ENCODE assay signal across 2 cellular contexts in genomic region chr20:44850883-44851282, GRCh38.
TF ChIP-seq lines count a peak whose summit lies in the region.

No MANE protein-coding gene starts in this region.

TF ChIP-seq in A549, 52 proteins besides CTCF, POLR2A, EP300 and RAD21 (continued from another document):
- TF ChIP-seq, protein P1, sequence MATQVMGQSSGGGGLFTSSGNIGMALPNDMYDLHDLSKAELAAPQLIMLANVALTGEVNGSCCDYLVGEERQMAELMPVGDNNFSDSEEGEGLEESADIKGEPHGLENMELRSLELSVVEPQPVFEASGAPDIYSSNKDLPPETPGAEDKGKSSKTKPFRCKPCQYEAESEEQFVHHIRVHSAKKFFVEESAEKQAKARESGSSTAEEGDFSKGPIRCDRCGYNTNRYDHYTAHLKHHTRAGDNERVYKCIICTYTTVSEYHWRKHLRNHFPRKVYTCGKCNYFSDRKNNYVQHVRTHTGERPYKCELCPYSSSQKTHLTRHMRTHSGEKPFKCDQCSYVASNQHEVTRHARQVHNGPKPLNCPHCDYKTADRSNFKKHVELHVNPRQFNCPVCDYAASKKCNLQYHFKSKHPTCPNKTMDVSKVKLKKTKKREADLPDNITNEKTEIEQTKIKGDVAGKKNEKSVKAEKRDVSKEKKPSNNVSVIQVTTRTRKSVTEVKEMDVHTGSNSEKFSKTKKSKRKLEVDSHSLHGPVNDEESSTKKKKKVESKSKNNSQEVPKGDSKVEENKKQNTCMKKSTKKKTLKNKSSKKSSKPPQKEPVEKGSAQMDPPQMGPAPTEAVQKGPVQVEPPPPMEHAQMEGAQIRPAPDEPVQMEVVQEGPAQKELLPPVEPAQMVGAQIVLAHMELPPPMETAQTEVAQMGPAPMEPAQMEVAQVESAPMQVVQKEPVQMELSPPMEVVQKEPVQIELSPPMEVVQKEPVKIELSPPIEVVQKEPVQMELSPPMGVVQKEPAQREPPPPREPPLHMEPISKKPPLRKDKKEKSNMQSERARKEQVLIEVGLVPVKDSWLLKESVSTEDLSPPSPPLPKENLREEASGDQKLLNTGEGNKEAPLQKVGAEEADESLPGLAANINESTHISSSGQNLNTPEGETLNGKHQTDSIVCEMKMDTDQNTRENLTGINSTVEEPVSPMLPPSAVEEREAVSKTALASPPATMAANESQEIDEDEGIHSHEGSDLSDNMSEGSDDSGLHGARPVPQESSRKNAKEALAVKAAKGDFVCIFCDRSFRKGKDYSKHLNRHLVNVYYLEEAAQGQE (IDR thresholded peaks at IDR 0.05) = no peak
- TF ChIP-seq, protein P2, sequence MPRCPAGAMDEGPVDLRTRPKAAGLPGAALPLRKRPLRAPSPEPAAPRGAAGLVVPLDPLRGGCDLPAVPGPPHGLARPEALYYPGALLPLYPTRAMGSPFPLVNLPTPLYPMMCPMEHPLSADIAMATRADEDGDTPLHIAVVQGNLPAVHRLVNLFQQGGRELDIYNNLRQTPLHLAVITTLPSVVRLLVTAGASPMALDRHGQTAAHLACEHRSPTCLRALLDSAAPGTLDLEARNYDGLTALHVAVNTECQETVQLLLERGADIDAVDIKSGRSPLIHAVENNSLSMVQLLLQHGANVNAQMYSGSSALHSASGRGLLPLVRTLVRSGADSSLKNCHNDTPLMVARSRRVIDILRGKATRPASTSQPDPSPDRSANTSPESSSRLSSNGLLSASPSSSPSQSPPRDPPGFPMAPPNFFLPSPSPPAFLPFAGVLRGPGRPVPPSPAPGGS (IDR thresholded peaks at IDR 0.05) = no peak
- TF ChIP-seq EHMT2 (IDR thresholded peaks at IDR 0.05; ENCODE audit: low read depth) (no peak), POLR2AphosphoS2 (conservative IDR thresholded peaks at IDR 0.05; ENCODE audit: low read length) (no peak), ATOH8 (CRISPR knock-in tag; IDR thresholded peaks at IDR 0.05; ENCODE audit: low read depth) (no peak), PBX3 (IDR thresholded peaks at IDR 0.05) (no peak), NPAS2 (CRISPR knock-in tag; IDR thresholded peaks at IDR 0.05; ENCODE audit: borderline replicate concordance) (no peak), HOXB13 (CRISPR knock-in tag; IDR thresholded peaks at IDR 0.05; ENCODE audit: low read depth) (no peak), MAFK (IDR thresholded peaks at IDR 0.05; ENCODE audit: partially characterized antibody) (no peak)

TF ChIP-seq in WTC11, 78 proteins besides CTCF, POLR2A, EP300 and RAD21 (continued from another document):
- TF ChIP-seq, protein P3, sequence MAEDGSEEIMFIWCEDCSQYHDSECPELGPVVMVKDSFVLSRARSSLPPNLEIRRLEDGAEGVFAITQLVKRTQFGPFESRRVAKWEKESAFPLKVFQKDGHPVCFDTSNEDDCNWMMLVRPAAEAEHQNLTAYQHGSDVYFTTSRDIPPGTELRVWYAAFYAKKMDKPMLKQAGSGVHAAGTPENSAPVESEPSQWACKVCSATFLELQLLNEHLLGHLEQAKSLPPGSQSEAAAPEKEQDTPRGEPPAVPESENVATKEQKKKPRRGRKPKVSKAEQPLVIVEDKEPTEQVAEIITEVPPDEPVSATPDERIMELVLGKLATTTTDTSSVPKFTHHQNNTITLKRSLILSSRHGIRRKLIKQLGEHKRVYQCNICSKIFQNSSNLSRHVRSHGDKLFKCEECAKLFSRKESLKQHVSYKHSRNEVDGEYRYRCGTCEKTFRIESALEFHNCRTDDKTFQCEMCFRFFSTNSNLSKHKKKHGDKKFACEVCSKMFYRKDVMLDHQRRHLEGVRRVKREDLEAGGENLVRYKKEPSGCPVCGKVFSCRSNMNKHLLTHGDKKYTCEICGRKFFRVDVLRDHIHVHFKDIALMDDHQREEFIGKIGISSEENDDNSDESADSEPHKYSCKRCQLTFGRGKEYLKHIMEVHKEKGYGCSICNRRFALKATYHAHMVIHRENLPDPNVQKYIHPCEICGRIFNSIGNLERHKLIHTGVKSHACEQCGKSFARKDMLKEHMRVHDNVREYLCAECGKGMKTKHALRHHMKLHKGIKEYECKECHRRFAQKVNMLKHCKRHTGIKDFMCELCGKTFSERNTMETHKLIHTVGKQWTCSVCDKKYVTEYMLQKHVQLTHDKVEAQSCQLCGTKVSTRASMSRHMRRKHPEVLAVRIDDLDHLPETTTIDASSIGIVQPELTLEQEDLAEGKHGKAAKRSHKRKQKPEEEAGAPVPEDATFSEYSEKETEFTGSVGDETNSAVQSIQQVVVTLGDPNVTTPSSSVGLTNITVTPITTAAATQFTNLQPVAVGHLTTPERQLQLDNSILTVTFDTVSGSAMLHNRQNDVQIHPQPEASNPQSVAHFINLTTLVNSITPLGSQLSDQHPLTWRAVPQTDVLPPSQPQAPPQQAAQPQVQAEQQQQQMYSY (CRISPR knock-in tag; IDR thresholded peaks at IDR 0.05) = no peak
- no peak for TF ChIP-seq FOXK1 (CRISPR knock-in tag; IDR thresholded peaks at IDR 0.05)
- no peak for TF ChIP-seq JUN (CRISPR knock-in tag; IDR thresholded peaks at IDR 0.05)
- TF ChIP-seq ERG (CRISPR knock-in tag; IDR thresholded peaks at IDR 0.05) = no peak
- TF ChIP-seq FOXP1 (CRISPR knock-in tag; IDR thresholded peaks at IDR 0.05; ENCODE audit: borderline replicate concordance) = no peak
- no peak for TF ChIP-seq ZNF423 (CRISPR knock-in tag; IDR thresholded peaks at IDR 0.05)
- TF ChIP-seq NFATC4 (CRISPR knock-in tag; IDR thresholded peaks at IDR 0.05) = no peak
- TF ChIP-seq GABPB1 (CRISPR knock-in tag; IDR thresholded peaks at IDR 0.05) = no peak
- no peak for TF ChIP-seq HMGXB4 (CRISPR knock-in tag; IDR thresholded peaks at IDR 0.05)
- no peak for TF ChIP-seq NFE2L1 (CRISPR knock-in tag; IDR thresholded peaks at IDR 0.05)
- no peak for TF ChIP-seq PREB (CRISPR knock-in tag; IDR thresholded peaks at IDR 0.05; ENCODE audit: borderline replicate concordance)
- TF ChIP-seq ZBTB21 (CRISPR knock-in tag; IDR thresholded peaks at IDR 0.05; ENCODE audit: borderline replicate concordance) = no peak
- TF ChIP-seq ZNF532 (CRISPR knock-in tag; IDR thresholded peaks at IDR 0.05; ENCODE audit: borderline replicate concordance) = no peak
- TF ChIP-seq MXD4 (CRISPR knock-in tag; IDR thresholded peaks at IDR 0.05; ENCODE audit: borderline replicate concordance) = no peak
